In the genomic region with DNA sequence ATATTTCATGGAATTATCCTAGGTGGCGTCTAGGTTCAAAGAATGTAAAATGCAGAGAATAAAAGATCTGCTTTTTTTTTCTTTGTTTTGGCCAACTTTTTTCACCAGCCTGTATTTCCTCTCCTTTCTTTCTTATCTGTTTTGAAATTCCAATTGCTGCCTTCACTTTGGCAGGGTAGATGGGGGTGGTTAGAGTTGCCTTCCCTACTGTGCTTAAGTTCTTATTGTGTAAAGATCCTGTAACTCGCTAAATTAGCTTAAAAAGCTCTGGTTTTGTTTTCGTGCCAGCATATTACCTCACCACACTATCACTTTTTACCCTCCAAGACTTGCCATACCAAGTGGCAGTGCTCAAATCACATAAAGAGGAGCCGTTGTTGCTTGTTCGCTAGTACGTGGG, we compare ENCODE assay signal across 20 cellular contexts.
"Had no signal": no experiment of that assay in that cellular context is flagged by ENCODE, and none has a peak within 500 bp of the region (broad histone marks: within the 10 kb centered on the region; RNA-seq: fewer than 3 reads in every experiment).

No MANE protein-coding gene starts in this region.

- H3K27me3 Mint-ChIP-seq: naive thymus-derived CD4-positive, alpha-beta T cell; stimulated activated naive CD8-positive, alpha-beta T cell treated with anti-CD3 and anti-CD28 coated beads, Interleukin-15, amount 100 ng/mL, for 72 hours had no signal

- H3K27ac ChIP-seq: dorsolateral prefrontal cortex, suprapubic skin, transverse colon, vagina, VCaP had no signal

- H3K4me3 ChIP-seq: dorsolateral prefrontal cortex, suprapubic skin, transverse colon, vagina had no signal

- ATAC-seq: activated naive CD4-positive, alpha-beta T cell treated with anti-CD3 and anti-CD28 coated beads, Interleukin-2, amount 50 U/mL, for 72 hours; left ventricle myocardium superior; naive thymus-derived CD4-positive, alpha-beta T cell; stimulated activated naive CD8-positive, alpha-beta T cell treated with anti-CD3 and anti-CD28 coated beads, Interleukin-15, amount 100 ng/mL, for 72 hours had no signal

- H3K4me1 Mint-ChIP-seq: immature natural killer cell; naive thymus-derived CD4-positive, alpha-beta T cell; stimulated activated naive CD8-positive, alpha-beta T cell treated with anti-CD3 and anti-CD28 coated beads, Interleukin-15, amount 100 ng/mL, for 72 hours had no signal

- H3K27ac Mint-ChIP-seq: activated naive CD4-positive, alpha-beta T cell treated with anti-CD3 and anti-CD28 coated beads, Interleukin-2, amount 50 U/mL, for 72 hours; brain; immature natural killer cell; naive thymus-derived CD4-positive, alpha-beta T cell; stimulated activated naive CD8-positive, alpha-beta T cell treated with anti-CD3 and anti-CD28 coated beads, Interleukin-15, amount 100 ng/mL, for 72 hours had no signal

- DNase-seq: activated CD4-positive, alpha-beta T cell treated with anti-CD3 and anti-CD28 coated beads for 1 hour; activated gamma-delta T cell; amniotic stem cell; caudate nucleus; dorsolateral prefrontal cortex; foreskin melanocyte; hypothalamus; immature natural killer cell; kidney glomerular epithelial cell; left ventricle myocardium superior; naive thymus-derived CD4-positive, alpha-beta T cell; nucleus accumbens; stimulated activated CD4-positive, alpha-beta T cell treated with anti-CD3 and anti-CD28 coated beads, Interleukin-2, amount 100 ng/mL, for 24 hours; stimulated activated naive CD8-positive, alpha-beta T cell treated with anti-CD3 and anti-CD28 coated beads, Interleukin-15, amount 100 ng/mL, for 72 hours; transverse colon had no signal

- H3K27me3 ChIP-seq: dorsolateral prefrontal cortex, suprapubic skin, transverse colon, vagina had no signal

- H3K4me3 Mint-ChIP-seq: brain; immature natural killer cell; naive thymus-derived CD4-positive, alpha-beta T cell; stimulated activated naive CD8-positive, alpha-beta T cell treated with anti-CD3 and anti-CD28 coated beads, Interleukin-15, amount 100 ng/mL, for 72 hours had no signal

- H3K4me1 ChIP-seq: suprapubic skin, transverse colon, vagina had no signal

- H3K9me3 ChIP-seq: transverse colon, vagina had no signal

- H3K36me3 Mint-ChIP-seq: brain; immature natural killer cell; naive thymus-derived CD4-positive, alpha-beta T cell had no signal

- H3K36me3 ChIP-seq: suprapubic skin, transverse colon, vagina had no signal
